10 cellular contexts compared by ENCODE assay signal in the genomic region with DNA sequence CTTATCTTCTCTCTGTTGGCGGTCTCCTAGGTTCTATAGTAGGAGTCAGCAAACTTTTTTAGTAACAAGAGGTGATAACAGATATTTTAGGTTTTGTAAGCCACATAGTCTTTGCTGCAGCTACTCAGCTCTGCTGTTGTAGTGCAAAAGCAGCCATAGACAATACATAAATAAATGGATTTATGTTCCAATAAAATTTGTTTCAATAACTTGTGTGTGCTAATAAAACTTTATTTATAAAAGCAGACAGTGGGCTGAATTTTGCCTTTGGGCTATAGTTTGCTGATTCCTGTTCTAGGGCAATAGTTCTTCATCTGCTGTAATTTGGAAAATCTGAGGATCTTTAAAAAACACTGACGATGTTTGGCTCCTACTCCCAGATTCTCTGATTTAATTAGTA.
"Had no signal": no experiment of that assay in that cellular context is flagged by ENCODE, and none has a peak within 500 bp of the region (broad histone marks: within the 10 kb centered on the region; RNA-seq: fewer than 3 reads in every experiment).

No MANE protein-coding gene starts in this region.

- H3K9me3 ChIP-seq: HAP-1 had no signal

- H3K27ac Mint-ChIP-seq: GM23338, H9, HFFc6 had no signal

- H3K9ac ChIP-seq: GM23248 had no signal

- ATAC-seq: GM23338, HCT116 had no signal

- DNase-seq: GM23248, GOT3, H7, H9, HCEC 1CT, HFFc6 had no signal

- H3K4me1 ChIP-seq: HAP-1 had no signal

- H3K4me3 ChIP-seq: GM23248, GM23338, HAP-1 had no signal

- FAIRE-seq: H1 had no signal

- H2AFZ ChIP-seq: GM23248, GM23338 had no signal

- H3K4me3 Mint-ChIP-seq: GM23338, H9, HFFc6 had no signal

- H3K27ac ChIP-seq: GM23248 had no signal

- H3K36me3 ChIP-seq: HAP-1 had no signal

- H3K4me2 ChIP-seq: GM23338 had no signal
